In genomic region chr6:116888732-116889360, GRCh38 we compare ENCODE assay signal across 21 cellular contexts. TPM values are rescaled to one million over a fixed set of nuclear protein-coding genes. Genes with fewer than 3 reads are reported as not detected.
"Had no signal": no experiment of that assay in that cellular context is flagged by ENCODE, and none has a peak within 500 bp of the region (broad histone marks: within the 10 kb centered on the region; RNA-seq: fewer than 3 reads in every experiment).

No MANE protein-coding gene starts in this region.

- DNase-seq: Karpas-422, KG1, MM.1S, NCI-H1092 treated with DMSO at 0.1 percent for 48 hours, NCI-H1436, NCI-H187, NCI-H2029, NCI-H2081 treated with DMSO at 0.1 percent for 48 hours, NCI-H2171, NCI-H226, NCI-H446, NCI-H510A, NCI-H524 treated with DMSO at 0.1 percent for 48 hours, NCI-H69, NCI-H774, PC-3, SHP77, SK-N-SH had no signal

RNA-seq across cellular contexts. Expression of gene RFX6, which starts 11.8 kb away (rescaled TPM):
- total RNA-seq: HT1080, M059J had no signal

RNA-seq across cellular contexts. Expression of gene GPRC6A, which starts 60.0 kb away (rescaled TPM):
- total RNA-seq: HT1080, M059J, PC-3, SK-MEL-5 had no signal
